18 cellular contexts compared by ENCODE assay signal in the genomic region with DNA sequence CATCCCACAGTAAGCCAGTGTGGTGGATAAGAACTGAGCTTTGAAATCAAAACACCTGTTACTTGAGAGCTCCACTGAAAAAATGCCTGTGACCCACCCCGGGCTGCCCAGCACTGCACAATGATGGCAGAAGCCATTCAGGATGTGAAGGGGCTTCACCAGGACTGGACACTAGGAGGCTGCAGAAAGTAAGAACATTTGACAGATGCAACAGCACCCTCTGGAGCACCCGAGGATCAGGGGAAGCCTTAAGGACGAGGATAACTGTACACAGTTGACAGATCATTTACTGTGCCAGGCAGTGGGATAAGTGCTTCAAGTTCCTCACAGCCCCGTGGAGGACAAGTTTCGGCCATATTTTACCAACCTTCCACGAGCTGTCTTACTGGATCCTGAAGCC. TPM values are rescaled to one million over a fixed set of nuclear protein-coding genes. Genes with fewer than 3 reads are reported as not detected.
"Had no signal": no experiment of that assay in that cellular context is flagged by ENCODE, and none has a peak within 500 bp of the region (broad histone marks: within the 10 kb centered on the region; RNA-seq: fewer than 3 reads in every experiment).

No MANE protein-coding gene starts in this region.

RNA-seq across cellular contexts. Expression of a gene that starts 30.4 kb away (rescaled TPM):
- total RNA-seq: dorsolateral prefrontal cortex; gastrocnemius medialis; glomerular endothelial cell; left lobe of liver; liver; lung; mononuclear cell; natural killer cell treated with Interleukin-12 subunit alpha and Interleukin-12 subunit beta and Interleukin-15 and Interleukin-18, amount 100 ng/mL, for 72 hours; neural crest cell; omental fat pad; pancreas; posterior vena cava; pulmonary artery endothelial cell; spleen; urinary bladder had no signal
- polyA plus RNA-seq: keratinocyte, liver, lung, pancreas, urinary bladder had no signal

RNA-seq across cellular contexts. Expression of a gene that starts 31.6 kb away (rescaled TPM):
- total RNA-seq: mononuclear cell had no signal
- polyA plus RNA-seq: keratinocyte had no signal

RNA-seq across cellular contexts. Expression of a gene that starts 39.5 kb away (rescaled TPM):
- total RNA-seq: dorsolateral prefrontal cortex; gastrocnemius medialis; glomerular endothelial cell; left lobe of liver; liver; lung; mononuclear cell; natural killer cell treated with Interleukin-12 subunit alpha and Interleukin-12 subunit beta and Interleukin-15 and Interleukin-18, amount 100 ng/mL, for 72 hours; neural crest cell; omental fat pad; pancreas; posterior vena cava; pulmonary artery endothelial cell; spleen; testis; urinary bladder had no signal
- polyA plus RNA-seq: esophagus, keratinocyte, liver, lung, pancreas, spleen, urinary bladder had no signal
